Comparison of ENCODE assay signal across 20 cellular contexts in genomic region chr6:14036911-14037310, GRCh38.
"Had no signal": no experiment of that assay in that cellular context is flagged by ENCODE, and none has a peak within 500 bp of the region (broad histone marks: within the 10 kb centered on the region; RNA-seq: fewer than 3 reads in every experiment).

No MANE protein-coding gene starts in this region.

- H3K4me3 Mint-ChIP-seq: activated naive CD4-positive, alpha-beta T cell treated with anti-CD3 and anti-CD28 coated beads, Interleukin-2, amount 10 ng/mL, durations not matched to agents 7 days and 5 days; mesothelial cell of epicardium; neural progenitor cell; T-helper 17 cell had no signal

- H2AFZ ChIP-seq: neural progenitor cell had no signal

- H3K4me1 ChIP-seq: ascending aorta, breast epithelium, gastroesophageal sphincter, pancreas, right lobe of liver, stomach had no signal

- H3K4me2 ChIP-seq: neural progenitor cell had no signal

- H3K36me3 Mint-ChIP-seq: activated naive CD4-positive, alpha-beta T cell treated with anti-CD3 and anti-CD28 coated beads, Interleukin-2, amount 10 ng/mL, durations not matched to agents 7 days and 5 days; mesothelial cell of epicardium; neural progenitor cell had no signal

- H3K36me3 ChIP-seq: ascending aorta, breast epithelium, gastroesophageal sphincter, heart left ventricle, neural progenitor cell, pancreas, right lobe of liver, stomach, WERI-Rb-1 had no signal

- H3K27ac Mint-ChIP-seq: activated naive CD4-positive, alpha-beta T cell treated with anti-CD3 and anti-CD28 coated beads, Interleukin-2, amount 10 ng/mL, durations not matched to agents 7 days and 5 days; mesothelial cell of epicardium; neural progenitor cell; T-helper 17 cell had no signal

- DNase-seq: activated naive CD4-positive, alpha-beta T cell treated with anti-CD3 and anti-CD28 coated beads, Interleukin-2, amount 10 ng/mL, durations not matched to agents 7 days and 5 days; cortex of kidney; erythroblast; heart left ventricle; kidney; pancreas; right lobe of liver; small intestine; stimulated activated CD4-positive, alpha-beta T cell treated with anti-CD3 and anti-CD28 coated beads, Interleukin-4, amount 100 ng/mL, for 1 hour; stomach; T-helper 17 cell; trophoblast cell; WERI-Rb-1 had no signal

- H3K4me3 ChIP-seq: ascending aorta, gastroesophageal sphincter, heart left ventricle, lung, neural progenitor cell, pancreas, right lobe of liver, stomach had no signal

- H3K9me3 ChIP-seq: ascending aorta, breast epithelium, gastroesophageal sphincter, heart left ventricle, pancreas, right lobe of liver, stomach had no signal

- H3K4me1 Mint-ChIP-seq: activated naive CD4-positive, alpha-beta T cell treated with anti-CD3 and anti-CD28 coated beads, Interleukin-2, amount 10 ng/mL, durations not matched to agents 7 days and 5 days; T-helper 17 cell had no signal

- H3K27me3 ChIP-seq: ascending aorta, breast epithelium, heart left ventricle, neural progenitor cell, pancreas, right lobe of liver had no signal

- H3K27ac ChIP-seq: ascending aorta, breast epithelium, gastroesophageal sphincter, heart left ventricle, neural progenitor cell, right lobe of liver, stomach, WERI-Rb-1 had no signal

- H3K9ac ChIP-seq: neural progenitor cell had no signal

- H3K9me3 Mint-ChIP-seq: activated naive CD4-positive, alpha-beta T cell treated with anti-CD3 and anti-CD28 coated beads, Interleukin-2, amount 10 ng/mL, durations not matched to agents 7 days and 5 days had no signal

- ATAC-seq: gastroesophageal sphincter, heart left ventricle, left lobe of liver, right lobe of liver, T-helper 17 cell had no signal
